In genomic region chr4:185700635-185701034, GRCh38 we compare ENCODE assay signal across 18 cellular contexts.
DNase-seq lines count a peak whose midpoint lies in the region; ATAC-seq, FAIRE-seq and TF ChIP-seq lines count a peak whose summit lies in the region.
"Had no signal": no experiment of that assay in that cellular context is flagged by ENCODE, and none has a peak within 500 bp of the region (broad histone marks: within the 10 kb centered on the region; RNA-seq: fewer than 3 reads in every experiment).

No MANE protein-coding gene starts in this region.

- peak; percentile 41 for ATAC-seq in left lobe of liver
- ATAC-seq: K562 had no signal

- H3K4me1 ChIP-seq in OCI-LY1 (ENCODE audit: insufficient read depth, low read length, severe bottlenecking) = peaks cover 17% of the 10 kb centered on the region
- H3K4me1 ChIP-seq in astrocyte (ENCODE audit: insufficient read depth, low read length) = peaks cover 6% of the 10 kb centered on the region
- H3K4me1 ChIP-seq in stomach = peaks cover 0 to 51% (median 13%) of the 10 kb centered on the region in 4 donors
- no peaks in the 10 kb centered on the region for H3K4me1 ChIP-seq in esophagus squamous epithelium

- H3K27ac ChIP-seq in OCI-LY1 (ENCODE audit: low read depth, low read length, poor library complexity, severe bottlenecking) (no peak overlapping the region), astrocyte (ENCODE audit: low read depth, low read length) (no peak overlapping the region), stomach (peak overlapping the region in 3 of 5 donors; percentile 17 to 64 (median 49)), esophagus squamous epithelium (peak overlapping the region in 2 of 4 donors; percentile 22 to 33)
- H3K27ac ChIP-seq: HL-60, PC-9 had no signal

- H4K20me1 ChIP-seq in OCI-LY1 (ENCODE audit: insufficient read depth, low read length) = no peaks in the 10 kb centered on the region
- no peaks in the 10 kb centered on the region for H4K20me1 ChIP-seq in astrocyte (ENCODE audit: insufficient read depth, low read length)

- H3K36me3 ChIP-seq in OCI-LY1 (ENCODE audit: insufficient read depth, low read length) = 0 out of 2 replicates have a peak, but pooled peaks cover 1% of the 10 kb centered on the region
- H3K36me3 ChIP-seq in astrocyte (ENCODE audit: insufficient read depth, low read length) = no peaks in the 10 kb centered on the region
- H3K36me3 ChIP-seq in stomach = no peaks in the 10 kb centered on the region
- no peaks in the 10 kb centered on the region for H3K36me3 ChIP-seq in esophagus squamous epithelium

- H3K4me3 ChIP-seq in OCI-LY1 (ENCODE audit: low read depth, low read length, poor library complexity, severe bottlenecking) = no peak overlapping the region
- H3K4me3 ChIP-seq in astrocyte (ENCODE audit: insufficient read depth, low read depth, low read length) = no peak overlapping the region
- no peak overlapping the region for H3K4me3 ChIP-seq in stomach
- no peak overlapping the region for H3K4me3 ChIP-seq in esophagus squamous epithelium
- H3K4me3 ChIP-seq: K562, PC-9 had no signal

- H3K9me2 ChIP-seq in OCI-LY1 (ENCODE audit: low read depth, low read length) = no peaks in the 10 kb centered on the region

- H3K4me3 Mint-ChIP-seq in astrocyte (ENCODE audit: unreplicated experiment) = no peak overlapping the region
- H3K4me3 Mint-ChIP-seq: B cell; CD4-positive, alpha-beta T cell had no signal

- no peak for FAIRE-seq in astrocyte (lab: Jason Lieb, UNC)
- FAIRE-seq: H1, K562 had no signal

- H2AFZ ChIP-seq in OCI-LY1 (ENCODE audit: low read length) (no peak overlapping the region), astrocyte (ENCODE audit: low read depth, low read length) (no peak overlapping the region)
- H2AFZ ChIP-seq: PC-9 had no signal

- H3K9ac ChIP-seq in OCI-LY1 (ENCODE audit: low read length) (no peak overlapping the region), astrocyte (ENCODE audit: low read length) (no peak overlapping the region)

- intact Hi-C loops in stomach (cut with DNase I; ENCODE audit: low total_unique reads) (no loop called here), esophagus squamous epithelium (cut with DNase I) (no loop called here)

- H3K4me2 ChIP-seq in OCI-LY1 (ENCODE audit: low read length) (0 out of 2 replicates have a peak overlapping the region, but pooled peaks have one; percentile 17), astrocyte (ENCODE audit: low read length) (no peak overlapping the region)
- H3K4me2 ChIP-seq: PC-9 had no signal

- no peak for TF ChIP-seq EP300 in stomach (IDR thresholded peaks at IDR 0.05)

- peak overlapping the region; percentile 82 for H3K27ac Mint-ChIP-seq in astrocyte (ENCODE audit: unreplicated experiment)
- H3K27ac Mint-ChIP-seq: B cell; CD4-positive, alpha-beta T cell had no signal

- peaks cover 23% of the 10 kb centered on the region for H3K4me1 Mint-ChIP-seq in astrocyte (ENCODE audit: low read depth, unreplicated experiment)
- H3K4me1 Mint-ChIP-seq: B cell had no signal

- H3K9me3 Mint-ChIP-seq in astrocyte (ENCODE audit: unreplicated experiment) = peaks cover 3% of the 10 kb centered on the region
- H3K9me3 Mint-ChIP-seq: CD4-positive, alpha-beta T cell had no signal

- H3K9me3 ChIP-seq in OCI-LY1 (ENCODE audit: low read length) (no peaks in the 10 kb centered on the region; the same call in 1 of the 2 replicates), astrocyte (ENCODE audit: insufficient read depth, low read depth, low read length) (no peaks in the 10 kb centered on the region), stomach (peaks cover 0 to 3% (median 0%) of the 10 kb centered on the region in 4 donors), esophagus squamous epithelium (no peaks in the 10 kb centered on the region)

- no peaks in the 10 kb centered on the region for H3K27me3 ChIP-seq in OCI-LY1 (ENCODE audit: insufficient read depth, low read length)
- no peaks in the 10 kb centered on the region for H3K27me3 ChIP-seq in astrocyte (ENCODE audit: insufficient read depth, low read length)
- H3K27me3 ChIP-seq in stomach = no peaks in the 10 kb centered on the region
- no peaks in the 10 kb centered on the region for H3K27me3 ChIP-seq in esophagus squamous epithelium

- H3K27me3 Mint-ChIP-seq in astrocyte (ENCODE audit: low read depth, unreplicated experiment) = no peaks in the 10 kb centered on the region

- no peak for TF ChIP-seq CTCF in OCI-LY1 (IDR thresholded peaks at IDR 0.05; ENCODE audit: low read length)
- no peak for TF ChIP-seq CTCF in astrocyte (IDR thresholded peaks at IDR 0.05; ENCODE audit: insufficient read depth, low read depth, low read length)
- TF ChIP-seq CTCF in stomach (IDR thresholded peaks at IDR 0.05) = no peak
- TF ChIP-seq CTCF in esophagus squamous epithelium (IDR thresholded peaks at IDR 0.05) = no peak

- peaks cover 10% of the 10 kb centered on the region for H3K36me3 Mint-ChIP-seq in astrocyte (ENCODE audit: low read depth, unreplicated experiment)

- H3K79me2 ChIP-seq in OCI-LY1 (ENCODE audit: insufficient read depth, low read length) (no peaks in the 10 kb centered on the region), astrocyte (ENCODE audit: insufficient read depth, low read length) (no peaks in the 10 kb centered on the region)

- no peak for TF ChIP-seq POLR2A in stomach (IDR thresholded peaks at IDR 0.05)
- TF ChIP-seq POLR2A in esophagus squamous epithelium (IDR thresholded peaks at IDR 0.05) = no peak

- DNase-seq in astrocyte (ENCODE audit: low read depth) (no peak), left lobe of liver (ENCODE audit: low spot score) (no peak), stomach (no peak), NK-92 (lab: John Stamatoyannopoulos, UW; ENCODE audit: unreplicated experiment) (no peak), esophagus squamous epithelium (lab: John Stamatoyannopoulos, UW) (no peak), NOMO-1 treated with dmso at 0.1 percent for 144 hours (lab: John Stamatoyannopoulos, UW; ENCODE audit: unreplicated experiment) (no peak)
- DNase-seq: CD4-positive, alpha-beta T cell; DND-41; NCI-H1694; NCI-H2107; NCI-H526 treated with DMSO at 0.1 percent for 48 hours; NK-92 treated with Interleukin-12 subunit alpha and Interleukin-12 subunit beta, amount 100 ng/mL, for 24 hours; PC-9 had no signal

- no peaks in the 10 kb centered on the region for H3F3A ChIP-seq in OCI-LY1 (ENCODE audit: insufficient read depth, low read length)

Comparison
In these comparisons a context has a peak if more than half of its experiments do, and no peak if none do; other contexts are left out.
1. H3K27ac ChIP-seq: peak in stomach (3 of 5); none in OCI-LY1 (single experiment) and astrocyte (single experiment).